23 cellular contexts compared by ENCODE assay signal in the genomic region with DNA sequence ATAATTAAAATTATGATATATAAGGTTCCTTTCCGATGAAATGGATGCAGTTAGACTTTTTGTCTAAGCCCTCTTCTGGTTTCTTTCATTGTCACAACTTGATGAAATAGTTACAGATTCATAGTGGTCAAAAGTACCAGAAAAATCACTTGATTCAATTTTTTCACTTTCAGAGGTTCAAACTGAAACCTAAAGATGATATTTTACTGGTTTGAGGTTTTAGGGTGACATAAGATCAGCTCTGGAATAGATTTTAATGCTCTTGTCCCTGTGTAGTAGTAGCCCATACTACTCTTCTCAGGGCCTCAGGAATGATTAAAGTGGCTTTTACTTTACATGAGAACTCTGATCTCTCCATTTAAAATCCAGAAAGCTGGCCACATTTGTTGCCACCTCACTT.
DNase-seq lines count a peak whose midpoint lies in the region; ATAC-seq, FAIRE-seq and TF ChIP-seq lines count a peak whose summit lies in the region.
"Had no signal": no experiment of that assay in that cellular context is flagged by ENCODE, and none has a peak within 500 bp of the region (broad histone marks: within the 10 kb centered on the region; RNA-seq: fewer than 3 reads in every experiment).

No MANE protein-coding gene starts in this region.

- SMC1A ChIA-PET in GM12878 (lab: Charles Lee; ENCODE audit: uncharacterized antibody, unreplicated experiment) = interaction anchor here (0.6 kb wide), 1 partner anchor 170 kb away, joined by 3 read pairs; no protein-coding TSS in a partner anchor

- peaks cover 0 to 1% (median 0%) of the 10 kb centered on the region in 3 donors for H3K27me3 Mint-ChIP-seq in immature natural killer cell (ENCODE audit: low read depth in 3 of 3)
- H3K27me3 Mint-ChIP-seq: B cell; CD4-positive, alpha-beta T cell had no signal

- ATAC-seq in GM19025 (IDR thresholded peaks at IDR 0.05; ENCODE audit: low read depth, unreplicated experiment) (peak; percentile 45), GM12878 (peak; percentile 58)
- ATAC-seq: A549; CD8-positive, alpha-beta T cell had no signal

- POLR2A ChIA-PET in GM12878 (lab: Charles Lee) = no interaction called here

- H3K9me2 ChIP-seq in MM.1S (replicated peaks; ENCODE audit: insufficient read depth, low read length) = no peaks in the 10 kb centered on the region

- H3F3A ChIP-seq in MM.1S (ENCODE audit: insufficient read depth, low read length) = no peaks in the 10 kb centered on the region

- TF ChIP-seq EP300 in GM12878 (IDR thresholded peaks at IDR 0.05; ENCODE audit: borderline replicate concordance in 1 of 2, control insufficient read depth in 1 of 2, low read depth in 2 of 2, low read length in 2 of 2) = no peak

- H3K36me3 Mint-ChIP-seq in immature natural killer cell = no peaks in the 10 kb centered on the region
- H3K36me3 Mint-ChIP-seq: CD8-positive, alpha-beta T cell had no signal

- H3K9ac ChIP-seq in MM.1S (ENCODE audit: low read length) (no peak overlapping the region), GM12878 (ENCODE audit: control insufficient read depth, insufficient read depth, low read length) (no peak overlapping the region)
- H3K9ac ChIP-seq: BLaER1 treated with 17β-estradiol and CSF1 and Interleukin-3, amounts not matched to agents 10 nM and 100 nM had no signal

- no peaks in the 10 kb centered on the region for H3K9me3 ChIP-seq in MM.1S (replicated peaks; ENCODE audit: insufficient read depth, low read length)
- no peaks in the 10 kb centered on the region for H3K9me3 ChIP-seq in GM12878 (replicated peaks; ENCODE audit: control insufficient read depth, insufficient read depth, low read length)
- H3K9me3 ChIP-seq: Caco-2 had no signal

- H3K27ac Mint-ChIP-seq in immature natural killer cell = no peak overlapping the region
- H3K27ac Mint-ChIP-seq: B cell; CD4-positive, alpha-beta T cell; CD8-positive, alpha-beta T cell had no signal

- H3K4me3 ChIP-seq in GM12865 (ENCODE audit: low read depth, low read length) (no peak overlapping the region), MM.1S (ENCODE audit: low read length) (no peak overlapping the region), GM12878 (no peak overlapping the region)
- H3K4me3 ChIP-seq: A549; BLaER1 treated with 17β-estradiol and CSF1 and Interleukin-3, amounts not matched to agents 10 nM and 100 nM had no signal

- intact Hi-C loops in GM12878 (cut with micrococcal nuclease; ENCODE audit: unreplicated experiment) = no loop called here

- in situ Hi-C loops in GM12878 (cut with MboI) = no loop called here

- TF ChIP-seq RAD21 in GM12878 (IDR thresholded peaks at IDR 0.05; ENCODE audit: insufficient read depth, low read depth, low read length) = no peak

- BruUV-seq in GM12878 (replicated peaks; lab: Mats Ljungman, UMichigan) = no TSS peak

- no peak overlapping the region for H3K4me3 Mint-ChIP-seq in immature natural killer cell
- H3K4me3 Mint-ChIP-seq: B cell; CD4-positive, alpha-beta T cell; CD8-positive, alpha-beta T cell had no signal

- no peaks in the 10 kb centered on the region for H4K20me1 ChIP-seq in MM.1S (ENCODE audit: insufficient read depth, low read length)
- H4K20me1 ChIP-seq in GM12878 (ENCODE audit: control insufficient read depth, insufficient read depth) = no peaks in the 10 kb centered on the region
- H4K20me1 ChIP-seq: BLaER1 treated with 17β-estradiol and CSF1 and Interleukin-3, amounts not matched to agents 10 nM and 100 nM had no signal

- WGBS in GM12878 (ENCODE audit: insufficient coverage, insufficient replicate concordance, low lambda C conversion rate, missing lambda C conversion rate) = 55% methylated on average over 1 of the region's 1 CpG

- TF ChIP-seq CTCF in GM12865 (IDR thresholded peaks at IDR 0.05; ENCODE audit: insufficient read depth, low read depth, low read length, missing control alignments) (no peak), MM.1S (IDR thresholded peaks at IDR 0.05; ENCODE audit: low read length) (no peak), GM12878 (IDR thresholded peaks at IDR 0.05 in 2 of 3, conservative IDR thresholded peaks at IDR 0.05 in 1 of 3; ENCODE audit: control insufficient read depth in 2 of 3, extremely low read depth in 1 of 3, insufficient read depth in 1 of 3, low read depth in 3 of 3, low read length in 3 of 3) (no peak)

- H3K36me3 ChIP-seq in MM.1S (replicated peaks; ENCODE audit: insufficient read depth, low read length) (no peaks in the 10 kb centered on the region), GM12878 (ENCODE audit: control insufficient read depth in 2 of 2, insufficient read depth in 2 of 2, low read length in 1 of 2) (no peaks in the 10 kb centered on the region)
- H3K36me3 ChIP-seq: BLaER1 treated with 17β-estradiol and CSF1 and Interleukin-3, amounts not matched to agents 10 nM and 100 nM had no signal

- CTCF ChIA-PET in GM12878 (lab: Yijun Ruan, JAX) = no interaction called here

- H2AFZ ChIP-seq in MM.1S (ENCODE audit: low read length) (no peak overlapping the region), GM12878 (ENCODE audit: control insufficient read depth, low read depth, low read length) (no peak overlapping the region)

- H3K27me3 ChIP-seq in MM.1S (replicated peaks; ENCODE audit: insufficient read depth, low read length) (no peaks in the 10 kb centered on the region), GM12878 (replicated peaks in 1 of 2; ENCODE audit: control insufficient read depth in 2 of 2, insufficient read depth in 2 of 2, low read length in 1 of 2) (no peaks in the 10 kb centered on the region)
- H3K27me3 ChIP-seq: BLaER1 treated with 17β-estradiol and CSF1 and Interleukin-3, amounts not matched to agents 10 nM and 100 nM had no signal

- H3K27ac ChIP-seq in MM.1S (ENCODE audit: low read length) = no peak overlapping the region
- no peak overlapping the region for H3K27ac ChIP-seq in GM12878 (ENCODE audit: control insufficient read depth, insufficient read depth)
- H3K27ac ChIP-seq: 22Rv1; A549; BLaER1 treated with 17β-estradiol and CSF1 and Interleukin-3, amounts not matched to agents 10 nM and 100 nM; C4-2B had no signal

- H3K9me3 Mint-ChIP-seq in immature natural killer cell = peaks cover 10 to 24% (median 16%) of the 10 kb centered on the region in 6 donors

- no peak for FAIRE-seq in GM12878 (lab: Jason Lieb, UNC)
- FAIRE-seq: A549, D721Med, G401.6, GM12892, GM18507 had no signal

- H3K4me1 Mint-ChIP-seq in immature natural killer cell = no peaks in the 10 kb centered on the region
- H3K4me1 Mint-ChIP-seq: B cell had no signal

- H3K79me2 ChIP-seq in MM.1S (ENCODE audit: low read length) (no peaks in the 10 kb centered on the region), GM12878 (ENCODE audit: control insufficient read depth, insufficient read depth, low read length) (no peaks in the 10 kb centered on the region)

- DNase-seq in GM12865 (ENCODE audit: low read depth) = peak; percentile 21
- DNase-seq in MM.1S = peak; percentile 63
- DNase-seq in GM12878 (ENCODE audit: low read depth, low spot score) = no peak
- no peak for DNase-seq in immature natural killer cell
- DNase-seq in activated CD4-positive, alpha-beta T cell treated with anti-CD3 and anti-CD28 coated beads for 4 hours = no peak
- no peak for DNase-seq in NCI-H2196 (lab: John Stamatoyannopoulos, UW; ENCODE audit: unreplicated experiment)
- DNase-seq: AML-193; Caco-2; Calu3; CD4-positive, alpha-beta T cell; CD8-positive, alpha-beta T cell; DMS79 treated with DMSO at 0.1 percent for 48 hours; GF-D8 had no signal

- H3K4me1 ChIP-seq in MM.1S (ENCODE audit: low read length) (no peaks in the 10 kb centered on the region), GM12878 (ENCODE audit: control insufficient read depth, insufficient read depth, low read length) (no peaks in the 10 kb centered on the region)
- H3K4me1 ChIP-seq: A549; BLaER1 treated with 17β-estradiol and CSF1 and Interleukin-3, amounts not matched to agents 10 nM and 100 nM; Caco-2 had no signal

- TF ChIP-seq POLR2A in GM12878 (IDR thresholded peaks at IDR 0.05; ENCODE audit: low read depth, low read length) = no peak

- RAD21 ChIA-PET in GM12878 (lab: Charles Lee; ENCODE audit: unreplicated experiment) = no interaction called here

- H3K4me2 ChIP-seq in MM.1S (ENCODE audit: low read depth, low read length) = peak overlapping the region; percentile 57; the same call in 1 of the 2 replicates
- H3K4me2 ChIP-seq in GM12878 (ENCODE audit: control insufficient read depth, insufficient read depth) = no peak overlapping the region
- H3K4me2 ChIP-seq: A549; BLaER1 treated with 17β-estradiol and CSF1 and Interleukin-3, amounts not matched to agents 10 nM and 100 nM had no signal

TF ChIP-seq in GM12878, 131 proteins besides CTCF, POLR2A, EP300 and RAD21 (continues in another document):
- no peak for TF ChIP-seq ZZZ3 (IDR thresholded peaks at IDR 0.05; ENCODE audit: control insufficient read depth, insufficient read length, low read depth)
- TF ChIP-seq, protein P1, sequence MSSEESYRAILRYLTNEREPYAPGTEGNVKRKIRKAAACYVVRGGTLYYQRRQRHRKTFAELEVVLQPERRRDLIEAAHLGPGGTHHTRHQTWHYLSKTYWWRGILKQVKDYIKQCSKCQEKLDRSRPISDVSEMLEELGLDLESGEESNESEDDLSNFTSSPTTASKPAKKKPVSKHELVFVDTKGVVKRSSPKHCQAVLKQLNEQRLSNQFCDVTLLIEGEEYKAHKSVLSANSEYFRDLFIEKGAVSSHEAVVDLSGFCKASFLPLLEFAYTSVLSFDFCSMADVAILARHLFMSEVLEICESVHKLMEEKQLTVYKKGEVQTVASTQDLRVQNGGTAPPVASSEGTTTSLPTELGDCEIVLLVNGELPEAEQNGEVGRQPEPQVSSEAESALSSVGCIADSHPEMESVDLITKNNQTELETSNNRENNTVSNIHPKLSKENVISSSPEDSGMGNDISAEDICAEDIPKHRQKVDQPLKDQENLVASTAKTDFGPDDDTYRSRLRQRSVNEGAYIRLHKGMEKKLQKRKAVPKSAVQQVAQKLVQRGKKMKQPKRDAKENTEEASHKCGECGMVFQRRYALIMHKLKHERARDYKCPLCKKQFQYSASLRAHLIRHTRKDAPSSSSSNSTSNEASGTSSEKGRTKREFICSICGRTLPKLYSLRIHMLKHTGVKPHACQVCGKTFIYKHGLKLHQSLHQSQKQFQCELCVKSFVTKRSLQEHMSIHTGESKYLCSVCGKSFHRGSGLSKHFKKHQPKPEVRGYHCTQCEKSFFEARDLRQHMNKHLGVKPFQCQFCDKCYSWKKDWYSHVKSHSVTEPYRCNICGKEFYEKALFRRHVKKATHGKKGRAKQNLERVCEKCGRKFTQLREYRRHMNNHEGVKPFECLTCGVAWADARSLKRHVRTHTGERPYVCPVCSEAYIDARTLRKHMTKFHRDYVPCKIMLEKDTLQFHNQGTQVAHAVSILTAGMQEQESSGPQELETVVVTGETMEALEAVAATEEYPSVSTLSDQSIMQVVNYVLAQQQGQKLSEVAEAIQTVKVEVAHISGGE (CRISPR knock-in tag; IDR thresholded peaks at IDR 0.05) = no peak
- no peak for TF ChIP-seq RBBP5 (conservative IDR thresholded peaks at IDR 0.05)
- TF ChIP-seq ZNF274 (IDR thresholded peaks at IDR 0.05; ENCODE audit: insufficient read depth, insufficient read length) = no peak
- TF ChIP-seq SPI1 (IDR thresholded peaks at IDR 0.05; ENCODE audit: borderline replicate concordance, insufficient read depth, low read depth, low read length) = no peak

Comparison
In these comparisons a context has a peak if more than half of its experiments do, and no peak if none do; other contexts are left out.
1. DNase-seq: peak in GM12865 (single experiment) and MM.1S (single experiment); none in GM12878 (single experiment), immature natural killer cell (0 of 3), activated CD4-positive, alpha-beta T cell treated with anti-CD3 and anti-CD28 coated beads for 4 hours (0 of 2) and NCI-H2196 (single experiment).